ENCODE assay signal across 29 cellular contexts in genomic region chr3:105388199-105388598, GRCh38. TPM values are rescaled to one million over a fixed set of nuclear protein-coding genes. Genes with fewer than 3 reads are reported as not detected.
DNase-seq lines count a peak whose midpoint lies in the region; ATAC-seq, FAIRE-seq and TF ChIP-seq lines count a peak whose summit lies in the region.
"Had no signal": no experiment of that assay in that cellular context is flagged by ENCODE, and none has a peak within 500 bp of the region (broad histone marks: within the 10 kb centered on the region; RNA-seq: fewer than 3 reads in every experiment).

No MANE protein-coding gene starts in this region.

- intact Hi-C loops in activated CD4-positive, alpha-beta T cell treated with anti-CD3 and anti-CD28 coated beads, Interleukin-2, amount 10 ng/mL, durations not matched to agents 24 days and 14 days (cut with micrococcal nuclease) = no loop called here
- intact Hi-C loops in spleen (cut with DNase I; ENCODE audit: low total_unique reads) = no loop called here

- no peak overlapping the region for H3K4me3 ChIP-seq in RWPE2 (ENCODE audit: severe bottlenecking)
- H3K4me3 ChIP-seq in keratinocyte (ENCODE audit: control insufficient read depth in 2 of 3, extremely low read depth in 1 of 3, insufficient read depth in 2 of 3, low read depth in 1 of 3, low read length in 3 of 3) = no peak overlapping the region
- no peak overlapping the region for H3K4me3 ChIP-seq in spleen
- H3K4me3 ChIP-seq: adrenal gland, colonic mucosa, esophagus squamous epithelium, ovary, testis had no signal

- peak overlapping the region; percentile 57 for H3K9ac ChIP-seq in keratinocyte (ENCODE audit: control insufficient read depth, extremely low read depth, insufficient read depth, low read length)

- no peak overlapping the region for H2AFZ ChIP-seq in keratinocyte (ENCODE audit: control insufficient read depth, low read length)

- no peak overlapping the region for H3K27ac Mint-ChIP-seq in activated CD4-positive, alpha-beta T cell treated with anti-CD3 and anti-CD28 coated beads, Interleukin-2, amount 10 ng/mL, durations not matched to agents 24 days and 14 days
- H3K27ac Mint-ChIP-seq: activated T-cell treated with anti-CD3 and anti-CD28 coated beads, Interleukin-2, amount 50 U/mL, for 24 hours; CD4-positive, CD25-positive, alpha-beta regulatory T cell; effector memory CD8-positive, alpha-beta T cell; natural killer cell; T-helper 1 cell treated with Interleukin-12 subunit alpha and Interleukin-12 subunit beta and Interleukin-4 antibody, amounts not matched to agents 30 μg/mL and 1 μg/mL, for 36 hours had no signal

- peaks cover 75% of the 10 kb centered on the region for H3K79me2 ChIP-seq in keratinocyte (ENCODE audit: control insufficient read depth, insufficient read depth, low read length)

- no peaks in the 10 kb centered on the region for H3K4me1 Mint-ChIP-seq in activated CD4-positive, alpha-beta T cell treated with anti-CD3 and anti-CD28 coated beads, Interleukin-2, amount 10 ng/mL, durations not matched to agents 24 days and 14 days
- H3K4me1 Mint-ChIP-seq: natural killer cell had no signal

- peaks cover 12% of the 10 kb centered on the region for H3K36me3 ChIP-seq in RWPE2 (ENCODE audit: low read depth)
- H3K36me3 ChIP-seq in keratinocyte (ENCODE audit: control insufficient read depth in 2 of 2, extremely low read depth in 1 of 2, insufficient read depth in 2 of 2, low read length in 2 of 2) = no peaks in the 10 kb centered on the region
- no peaks in the 10 kb centered on the region for H3K36me3 ChIP-seq in spleen
- H3K36me3 ChIP-seq: adrenal gland, colonic mucosa, esophagus squamous epithelium, ovary had no signal

- H4K20me1 ChIP-seq in keratinocyte (ENCODE audit: control insufficient read depth, extremely low read depth, insufficient read depth, low read length) = no peaks in the 10 kb centered on the region

- H3K9me3 Mint-ChIP-seq in activated CD4-positive, alpha-beta T cell treated with anti-CD3 and anti-CD28 coated beads, Interleukin-2, amount 10 ng/mL, durations not matched to agents 24 days and 14 days = peaks cover 16% of the 10 kb centered on the region

- TF ChIP-seq CTCF in RWPE2 (IDR thresholded peaks at IDR 0.05; ENCODE audit: poor library complexity, severe bottlenecking) (no peak), keratinocyte (optimal IDR thresholded peaks at IDR 0.05 in 1 of 3, IDR thresholded peaks at IDR 0.05 in 1 of 3, conservative IDR thresholded peaks at IDR 0.05 in 1 of 3; ENCODE audit: extremely low read depth in 1 of 3, insufficient read depth in 2 of 3, low read length in 3 of 3) (no peak), spleen (IDR thresholded peaks at IDR 0.05 in 8 of 11, conservative IDR thresholded peaks at IDR 0.05 in 3 of 11) (no peak)

- in situ Hi-C loops in KBM-7 (cut with MboI; ENCODE audit: low pct_unique_long_range_greater_than_20kb, low sequenced_read_pairs) = no loop called here

- peaks cover 2% of the 10 kb centered on the region for H3K36me3 Mint-ChIP-seq in activated CD4-positive, alpha-beta T cell treated with anti-CD3 and anti-CD28 coated beads, Interleukin-2, amount 10 ng/mL, durations not matched to agents 24 days and 14 days (ENCODE audit: low read depth)
- H3K36me3 Mint-ChIP-seq: natural killer cell had no signal

- dilution Hi-C loops in keratinocyte (cut with MboI; ENCODE audit: extremely low pct_ligation_motif_present, low sequenced_read_pairs) = no loop called here

- no peak for ATAC-seq in RWPE2 (ENCODE audit: low read depth)
- ATAC-seq: effector memory CD8-positive, alpha-beta T cell; natural killer cell; stimulated activated naive B cell treated with anti-CD40 and anti-IgM and Interleukin-4, amounts not matched to agents 10 μg/mL and 1 μg/mL and 100 μg/mL, for 72 hours had no signal

- peaks cover 14% of the 10 kb centered on the region for H3K9me3 ChIP-seq in RWPE2 (ENCODE audit: severe bottlenecking)
- H3K9me3 ChIP-seq in keratinocyte (ENCODE audit: control insufficient read depth, low read depth, low read length) = no peaks in the 10 kb centered on the region
- peaks cover 0 to 38% (median 29%) of the 10 kb centered on the region in 8 donors for H3K9me3 ChIP-seq in spleen
- H3K9me3 ChIP-seq: colonic mucosa, ovary, testis had no signal

- H3K27me3 ChIP-seq in RWPE2 (ENCODE audit: insufficient read depth, poor library complexity, severe bottlenecking) (no peaks in the 10 kb centered on the region), keratinocyte (ENCODE audit: control insufficient read depth, extremely low read depth, insufficient read depth, low read length) (no peaks in the 10 kb centered on the region), spleen (replicated peaks in 1 of 7) (no peaks in the 10 kb centered on the region)
- H3K27me3 ChIP-seq: adrenal gland, colonic mucosa, esophagus squamous epithelium, ovary, testis had no signal

- FAIRE-seq in keratinocyte (lab: Jason Lieb, UNC) = no peak
- FAIRE-seq: bronchial epithelial cell, GM19239, urothelium cell line had no signal

- H3K27ac ChIP-seq in RWPE2 (ENCODE audit: poor library complexity, severe bottlenecking) (peak overlapping the region; percentile 94), keratinocyte (ENCODE audit: control insufficient read depth, insufficient read depth, low read length) (peak overlapping the region; percentile 78), spleen (no peak overlapping the region)
- H3K27ac ChIP-seq: adrenal gland, colonic mucosa, esophagus squamous epithelium, ovary, testis had no signal

- H3K9me1 ChIP-seq in keratinocyte (ENCODE audit: control insufficient read depth, extremely low read depth, insufficient read depth, low read length) = no peaks in the 10 kb centered on the region

- H3K4me2 ChIP-seq in keratinocyte (ENCODE audit: control insufficient read depth, extremely low read depth, insufficient read depth, low read depth, low read length) = peak overlapping the region; percentile 29

- no peak overlapping the region for H3K4me3 Mint-ChIP-seq in activated CD4-positive, alpha-beta T cell treated with anti-CD3 and anti-CD28 coated beads, Interleukin-2, amount 10 ng/mL, durations not matched to agents 24 days and 14 days
- H3K4me3 Mint-ChIP-seq: activated T-cell treated with anti-CD3 and anti-CD28 coated beads, Interleukin-2, amount 50 U/mL, for 24 hours; CD4-positive, CD25-positive, alpha-beta regulatory T cell; effector memory CD8-positive, alpha-beta T cell; natural killer cell; stimulated activated naive B cell treated with anti-CD40 and anti-IgM and Interleukin-4, amounts not matched to agents 10 μg/mL and 1 μg/mL and 100 μg/mL, for 72 hours; T-helper 1 cell treated with Interleukin-12 subunit alpha and Interleukin-12 subunit beta and Interleukin-4 antibody, amounts not matched to agents 30 μg/mL and 1 μg/mL, for 36 hours had no signal

- TF ChIP-seq POLR2A in spleen (IDR thresholded peaks at IDR 0.05) = no peak

- whole genome bisulfite sequencing in spleen, 5 donors = 15 to 28% (median 27%) methylated on average over 1 of the region's 1 CpG

- DNase-seq in AML-193 (lab: John Stamatoyannopoulos, UW) = peak; percentile 60 to 64
- DNase-seq in KBM-7 = peak; percentile 37
- no peak for DNase-seq in RWPE2 (ENCODE audit: low spot score)
- no peak for DNase-seq in keratinocyte (ENCODE audit: low read depth, low spot score)
- DNase-seq in activated CD4-positive, alpha-beta T cell treated with anti-CD3 and anti-CD28 coated beads, Interleukin-2, amount 10 ng/mL, durations not matched to agents 24 days and 14 days = no peak
- DNase-seq in spleen = no peak
- DNase-seq in COR-L47 (lab: John Stamatoyannopoulos, UW) = no peak
- DNase-seq: activated CD4-positive, alpha-beta T cell treated with anti-CD3 and anti-CD28 coated beads for 4 hours; activated naive CD4-positive, alpha-beta T cell; activated T-cell treated with anti-CD3 and anti-CD28 coated beads, Interleukin-2, amount 50 U/mL, for 24 hours; adrenal gland; CD4-positive, CD25-positive, alpha-beta regulatory T cell; colonic mucosa; effector memory CD8-positive, alpha-beta T cell; esophagus squamous epithelium; KG1; natural killer cell; NCI-H1930; NCI-H526 treated with DMSO at 0.1 percent for 48 hours; ovary; retina; SHP77 treated with DMSO at 0.1 percent for 48 hours; stimulated activated CD4-positive, alpha-beta T cell treated with anti-CD3 and anti-CD28 coated beads, Interleukin-4, amount 100 ng/mL, for 1 hour; stimulated activated naive B cell treated with anti-CD40 and anti-IgM and Interleukin-4, amounts not matched to agents 10 μg/mL and 1 μg/mL and 100 μg/mL, for 72 hours; testis had no signal

- H3K4me1 ChIP-seq in RWPE2 (ENCODE audit: insufficient read depth, poor library complexity, severe bottlenecking) (peaks cover 50% of the 10 kb centered on the region), keratinocyte (ENCODE audit: control insufficient read depth, extremely low read depth, insufficient read depth, low read length) (peaks cover 24% of the 10 kb centered on the region), spleen (peaks cover 0 to 35% (median 6%) of the 10 kb centered on the region in 6 donors)
- H3K4me1 ChIP-seq: colonic mucosa, testis had no signal

- H3K27me3 Mint-ChIP-seq in activated CD4-positive, alpha-beta T cell treated with anti-CD3 and anti-CD28 coated beads, Interleukin-2, amount 10 ng/mL, durations not matched to agents 24 days and 14 days = no peaks in the 10 kb centered on the region
- H3K27me3 Mint-ChIP-seq: CD4-positive, CD25-positive, alpha-beta regulatory T cell; effector memory CD8-positive, alpha-beta T cell; stimulated activated naive B cell treated with anti-CD40 and anti-IgM and Interleukin-4, amounts not matched to agents 10 μg/mL and 1 μg/mL and 100 μg/mL, for 72 hours had no signal

RNA-seq across cellular contexts. Expression of gene ALCAM, which starts 21.5 kb away (rescaled TPM):
- 49.9 to 71.3 TPM (median 67.6 TPM) in 3 replicates for polyA plus RNA-seq in keratinocyte
- polyA plus RNA-seq in keratinocyte (2011; ENCODE audit: low read depth) = 38.9 TPM
- polyA plus RNA-seq in keratinocyte (2011; cell fraction: cytosol; rRNA removed) = 16.5 and 38.3 TPM in 2 replicates
- polyA plus RNA-seq in keratinocyte (2011; cell fraction: nucleus; rRNA removed) = 54.5 and 77.6 TPM in 2 replicates
- polyA plus RNA-seq in keratinocyte (2012; ENCODE audit: low replicate concordance) = 22.5 and 56.2 TPM in 2 replicates
- 19.3 to 124 TPM (median 59.1 TPM) in 3 replicates for polyA minus RNA-seq in keratinocyte
- polyA minus RNA-seq in keratinocyte (2011; cell fraction: cytosol; rRNA and poly(A)+ RNA removed) = 37.8 TPM
- 84.6 and 158 TPM in 2 replicates for polyA minus RNA-seq in keratinocyte (2011; cell fraction: nucleus; rRNA and poly(A)+ RNA removed)
- 26.3 and 26.5 TPM in 2 replicates for total RNA-seq in activated CD4-positive, alpha-beta T cell treated with anti-CD3 and anti-CD28 coated beads, Interleukin-2, amount 10 ng/mL, durations not matched to agents 24 days and 14 days
- total RNA-seq in spleen = 10 to 100 TPM in 6 of 7 donors, 1 to 10 TPM in 1; 8.4 to 18.5 (median 15.1) TPM
- polyA plus RNA-seq in spleen = 10 to 100 TPM in 1 of 3 donors, 1 to 10 TPM in 2; 6.3 to 11.9 (median 7.0) TPM

Comparison
In these comparisons a context has a peak if more than half of its experiments do, and no peak if none do; other contexts are left out.
1. DNase-seq: peak in AML-193 (2 of 2) and KBM-7 (single experiment); none in RWPE2 (single experiment), keratinocyte (single experiment), activated CD4-positive, alpha-beta T cell treated with anti-CD3 and anti-CD28 coated beads, Interleukin-2, amount 10 ng/mL, durations not matched to agents 24 days and 14 days (single experiment), spleen (single experiment) and COR-L47 (single experiment).
2. H3K27ac ChIP-seq: peak in RWPE2 (single experiment) and keratinocyte (single experiment); none in spleen (0 of 8).